In genomic region chr14:68979722-68980552, GRCh38 we compare ENCODE assay signal across 8 cellular contexts. TPM values are rescaled to one million over a fixed set of nuclear protein-coding genes. Genes with fewer than 3 reads are reported as not detected.
DNase-seq lines count a peak whose midpoint lies in the region; ATAC-seq lines count a peak whose summit lies in the region.

No MANE protein-coding gene starts in this region.

- 13 to 14% (median 14%) methylated on average over 35 to 48 of the region's 48 CpGs for WGBS in adipose tissue, 3 donors

- DNase-seq in DMS 273 (lab: John Stamatoyannopoulos, UW; ENCODE audit: unreplicated experiment) (peak; percentile 60), DMS 273 treated with DMSO at 0.1 percent for 48 hours (lab: John Stamatoyannopoulos, UW) (no peak), NCI-H146 treated with DMSO at 0.1 percent for 48 hours (lab: John Stamatoyannopoulos, UW; ENCODE audit: unreplicated experiment) (peak; percentile 8), iPS DF 19.7 (ENCODE audit: low read depth, low spot score) (peak; percentile 67), sciatic nerve (ENCODE audit: low spot score) (peak; percentile 67), globus pallidus (ENCODE audit: low spot score) (no peak), HUDEP-2 (lab: John Stamatoyannopoulos, UW; ENCODE audit: unreplicated experiment in 76 of 76) (no peak)

- H3K27ac ChIP-seq in adipose tissue (ENCODE audit: low read depth, low read length): peak overlapping the region; percentile 48

- intact Hi-C loops in sciatic nerve (cut with DNase I): no loop called here

- peak; percentile 44 for ATAC-seq in sciatic nerve

RNA-seq across cellular contexts. Expression of gene ACTN1, which starts 0.8 kb away (rescaled TPM):
- polyA plus RNA-seq in adipose tissue: 100 to 1,000 TPM in 1 of 3 donors, 10 to 100 TPM in 2; 36.7 to 179 (median 50.7) TPM
- total RNA-seq in sciatic nerve: 216 TPM

Comparison
In these comparisons a context has a peak if more than half of its experiments do, and no peak if none do; other contexts are left out.
1. DNase-seq: peak in DMS 273 (single experiment), NCI-H146 treated with DMSO at 0.1 percent for 48 hours (single experiment), iPS DF 19.7 (single experiment) and sciatic nerve (single experiment); none in DMS 273 treated with DMSO at 0.1 percent for 48 hours (single experiment), globus pallidus (single experiment) and HUDEP-2 (0 of 76).